ENCODE assay signal across 18 cellular contexts in genomic region chr13:22081430-22081829, GRCh38.
DNase-seq lines count a peak whose midpoint lies in the region; TF ChIP-seq lines count a peak whose summit lies in the region.
"Had no signal": no experiment of that assay in that cellular context is flagged by ENCODE, and none has a peak within 500 bp of the region (broad histone marks: within the 10 kb centered on the region; RNA-seq: fewer than 3 reads in every experiment).

No MANE protein-coding gene starts in this region.

- no peaks in the 10 kb centered on the region for H3K36me3 Mint-ChIP-seq in glutamatergic neuron (ENCODE audit: unreplicated experiment)
- H3K36me3 Mint-ChIP-seq: CD14-positive monocyte had no signal

- peaks cover 9% of the 10 kb centered on the region for H3K4me1 Mint-ChIP-seq in glutamatergic neuron (ENCODE audit: low read depth, unreplicated experiment)
- H3K4me1 Mint-ChIP-seq: CD14-positive monocyte had no signal

- no peak overlapping the region for H3K4me3 Mint-ChIP-seq in glutamatergic neuron (ENCODE audit: unreplicated experiment)
- H3K4me3 Mint-ChIP-seq: CD14-positive monocyte had no signal

- no peak overlapping the region for H3K27ac Mint-ChIP-seq in glutamatergic neuron (ENCODE audit: unreplicated experiment)
- H3K27ac Mint-ChIP-seq: CD14-positive monocyte had no signal

- intact Hi-C loops in head of caudate nucleus (cut with DNase I) = no loop called here

- DNase-seq in DMS79 treated with DMSO at 0.1 percent for 48 hours (lab: John Stamatoyannopoulos, UW) = peak; percentile 19
- DNase-seq in DMS79 (lab: John Stamatoyannopoulos, UW) = no peak
- peak; percentile 36 for DNase-seq in DMS153 treated with DMSO at 0.1 percent for 48 hours (lab: John Stamatoyannopoulos, UW; ENCODE audit: unreplicated experiment)
- DNase-seq in NCI-H2107 treated with DMSO at 0.1 percent for 48 hours (lab: John Stamatoyannopoulos, UW; ENCODE audit: unreplicated experiment) = peak; percentile 83
- peak; percentile 86 for DNase-seq in NCI-H748 (lab: John Stamatoyannopoulos, UW; ENCODE audit: unreplicated experiment)
- DNase-seq in glutamatergic neuron = no peak
- no peak for DNase-seq in NCI-H226
- no peak for DNase-seq in head of caudate nucleus
- DNase-seq: 8988T; DMS 273 treated with DMSO at 0.1 percent for 48 hours; GOT3; NCI-H146; NCI-H2081 treated with DMSO at 0.1 percent for 48 hours; NCI-H524 treated with DMSO at 0.1 percent for 48 hours; NK-92 treated with Interleukin-12 subunit alpha and Interleukin-12 subunit beta, amount 100 ng/mL, for 24 hours; Peyer's patch; SW 1271 had no signal

- no peak for TF ChIP-seq CTCF in glutamatergic neuron (IDR thresholded peaks at IDR 0.05; ENCODE audit: partially characterized antibody, unreplicated experiment)

- peaks cover 4% of the 10 kb centered on the region for H3K27me3 Mint-ChIP-seq in glutamatergic neuron (ENCODE audit: unreplicated experiment)

- peaks cover 2% of the 10 kb centered on the region for H3K9me3 Mint-ChIP-seq in glutamatergic neuron (ENCODE audit: unreplicated experiment)

Comparison
In these comparisons a context has a peak if more than half of its experiments do, and no peak if none do; other contexts are left out.
1. DNase-seq: peak in DMS79 treated with DMSO at 0.1 percent for 48 hours (single experiment), DMS153 treated with DMSO at 0.1 percent for 48 hours (single experiment), NCI-H2107 treated with DMSO at 0.1 percent for 48 hours (single experiment) and NCI-H748 (single experiment); none in DMS79 (single experiment), glutamatergic neuron (single experiment), NCI-H226 (single experiment) and head of caudate nucleus (0 of 42).